In genomic region chr20:58907481-58908137, GRCh38 we compare ENCODE assay signal across 8 cellular contexts. TPM values are rescaled to one million over a fixed set of nuclear protein-coding genes. Genes with fewer than 3 reads are reported as not detected.
DNase-seq lines count a peak whose midpoint lies in the region; ATAC-seq, FAIRE-seq and TF ChIP-seq lines count a peak whose summit lies in the region.

No MANE protein-coding gene starts in this region.

- ATAC-seq in GM21367 (IDR thresholded peaks at IDR 0.05; ENCODE audit: unreplicated experiment): peak; percentile 74
- ATAC-seq in HG03575 (IDR thresholded peaks at IDR 0.05; ENCODE audit: extremely low read depth, insufficient number of reproducible peaks, low FRiP score, unreplicated experiment): peak; percentile 70

- peak overlapping the region; percentile 13 to 53 for H3K4me3 ChIP-seq in foreskin fibroblast (ENCODE audit: low read depth in 1 of 2, low read length in 2 of 2)

- peak overlapping the region; percentile 88 for H3K27ac Mint-ChIP-seq in activated T-helper 2 cell treated with anti-CD3 and anti-CD28 coated beads, Interferon-gamma antibody, Interleukin-2, Interleukin-4, amounts not matched to agents 10 μg/mL and 5 μg/mL and 100 μg/mL, durations not matched to agents 14 hours and 24 hours and 36 hours

- intact Hi-C loops in activated T-helper 2 cell treated with anti-CD3 and anti-CD28 coated beads, Interferon-gamma antibody, Interleukin-2, Interleukin-4, amounts not matched to agents 10 μg/mL and 5 μg/mL and 100 μg/mL, durations not matched to agents 14 hours and 24 hours and 36 hours (cut with micrococcal nuclease): no loop called here

- H3K4me3 Mint-ChIP-seq in activated T-helper 2 cell treated with anti-CD3 and anti-CD28 coated beads, Interferon-gamma antibody, Interleukin-2, Interleukin-4, amounts not matched to agents 10 μg/mL and 5 μg/mL and 100 μg/mL, durations not matched to agents 14 hours and 24 hours and 36 hours (ENCODE audit: low read depth): peak overlapping the region; percentile 76

- peaks cover 92% of the 10 kb centered on the region for H3K36me3 Mint-ChIP-seq in activated T-helper 2 cell treated with anti-CD3 and anti-CD28 coated beads, Interferon-gamma antibody, Interleukin-2, Interleukin-4, amounts not matched to agents 10 μg/mL and 5 μg/mL and 100 μg/mL, durations not matched to agents 14 hours and 24 hours and 36 hours (ENCODE audit: low read depth)

- DNase-seq in DMS79 treated with DMSO at 0.1 percent for 48 hours (lab: John Stamatoyannopoulos, UW): peak; percentile 75
- DNase-seq in OCI-M1 (lab: John Stamatoyannopoulos, UW): peak; percentile 98
- peak; percentile 55 for DNase-seq in activated T-helper 2 cell treated with anti-CD3 and anti-CD28 coated beads, Interferon-gamma antibody, Interleukin-2, Interleukin-4, amounts not matched to agents 10 μg/mL and 5 μg/mL and 100 μg/mL, durations not matched to agents 14 hours and 24 hours and 36 hours (ENCODE audit: low spot score)
- DNase-seq in foreskin fibroblast: peak; percentile 98 to 99
- DNase-seq in non-pigmented ciliary epithelial cell (ENCODE audit: low read depth): peak; percentile 98
- DNase-seq in urothelium cell line (ENCODE audit: low spot score): peak; percentile 93

- no peak for TF ChIP-seq CTCF in foreskin fibroblast (IDR thresholded peaks at IDR 0.05; ENCODE audit: low read depth, low read length)

- H3K4me1 Mint-ChIP-seq in activated T-helper 2 cell treated with anti-CD3 and anti-CD28 coated beads, Interferon-gamma antibody, Interleukin-2, Interleukin-4, amounts not matched to agents 10 μg/mL and 5 μg/mL and 100 μg/mL, durations not matched to agents 14 hours and 24 hours and 36 hours (ENCODE audit: low read depth): peaks cover 44% of the 10 kb centered on the region

- no peak for FAIRE-seq in urothelium cell line (lab: Jason Lieb, UNC)

- no peaks in the 10 kb centered on the region for H3K27me3 Mint-ChIP-seq in activated T-helper 2 cell treated with anti-CD3 and anti-CD28 coated beads, Interferon-gamma antibody, Interleukin-2, Interleukin-4, amounts not matched to agents 10 μg/mL and 5 μg/mL and 100 μg/mL, durations not matched to agents 14 hours and 24 hours and 36 hours (ENCODE audit: low read depth)

- no peaks in the 10 kb centered on the region for H3K9me3 Mint-ChIP-seq in activated T-helper 2 cell treated with anti-CD3 and anti-CD28 coated beads, Interferon-gamma antibody, Interleukin-2, Interleukin-4, amounts not matched to agents 10 μg/mL and 5 μg/mL and 100 μg/mL, durations not matched to agents 14 hours and 24 hours and 36 hours

RNA-seq across cellular contexts. Expression of gene GNAS, which starts 55.1 kb away (rescaled TPM):
- 598 and 599 TPM in 2 replicates for total RNA-seq in activated T-helper 2 cell treated with anti-CD3 and anti-CD28 coated beads, Interferon-gamma antibody, Interleukin-2, Interleukin-4, amounts not matched to agents 10 μg/mL and 5 μg/mL and 100 μg/mL, durations not matched to agents 14 hours and 24 hours and 36 hours

RNA-seq across cellular contexts. Expression of gene GNAS-AS1, which starts 56.9 kb away (rescaled TPM):
- total RNA-seq in activated T-helper 2 cell treated with anti-CD3 and anti-CD28 coated beads, Interferon-gamma antibody, Interleukin-2, Interleukin-4, amounts not matched to agents 10 μg/mL and 5 μg/mL and 100 μg/mL, durations not matched to agents 14 hours and 24 hours and 36 hours: 1.7 and 1.9 TPM in 2 replicates

Comparison
In these comparisons a context has a peak if more than half of its experiments do, and no peak if none do; other contexts are left out.
1. Peak in every context shown above with its lines: DNase-seq, ATAC-seq and H3K4me3 ChIP-seq.